ENCODE assay signal across 8 cellular contexts in genomic region chr5:64690417-64691151, GRCh38. TPM values are rescaled to one million over a fixed set of nuclear protein-coding genes. Genes with fewer than 3 reads are reported as not detected.
DNase-seq lines count a peak whose midpoint lies in the region; ATAC-seq and TF ChIP-seq lines count a peak whose summit lies in the region.

Gene SHISAL2B, plus strand, starts transcription at chr5:64690503. Its CDS starts 121 bp downstream, at chr5:64690624.

- no peak for TF ChIP-seq CTCF in SK-N-SH (IDR thresholded peaks at IDR 0.05)

- CTCF ChIA-PET in SK-N-SH (lab: Yijun Ruan, JAX): interaction anchor here (0.8 to 1.7 kb wide), 2 partner anchors 78 to 79 kb away, joined by 4 read pairs; no protein-coding TSS in a partner anchor

- 7% methylated on average over 20 of the region's 71 CpGs for WGBS in SK-N-SH (ENCODE audit: low lambda C conversion rate)

- intact Hi-C loops in posterior cingulate gyrus (cut with DNase I): no loop called here

- H3K27ac ChIP-seq in ACC112 (ENCODE audit: low read depth, low read length): no peak within 1 kb of the TSS
- H3K27ac ChIP-seq in SK-N-SH (ENCODE audit: low read depth in 2 of 2, low read length in 1 of 2): no peak within 1 kb of the TSS

- DNase-seq in SK-N-SH (peak; percentile 55), fibroblast of gingiva (ENCODE audit: low read depth) (peak; percentile 14), posterior cingulate gyrus (peak in 7 of 10 donors; percentile 4 to 88 (median 22))
- no peak for DNase-seq in stimulated activated CD4-positive, alpha-beta T cell treated with anti-CD3 and anti-CD28 coated beads, Interleukin-4, amount 100 ng/mL, for 1 hour
- DNase-seq in stimulated activated CD4-positive, alpha-beta T cell treated with anti-CD3 and anti-CD28 coated beads, Interleukin-12 subunit alpha, Interleukin-12 subunit beta, amount 100 ng/mL, for 4 hours: no peak

- H2AFZ ChIP-seq in ACC112 (ENCODE audit: low read length, unreplicated experiment) (peak within 1 kb of the TSS; percentile 39), SK-N-SH (ENCODE audit: low read depth) (peak within 1 kb of the TSS; percentile 46; the same call in 1 of the 2 replicates)

- POLR2A ChIA-PET in SK-N-SH (lab: Yijun Ruan, JAX): no interaction called here

- no peak within 1 kb of the TSS for H3K9ac ChIP-seq in SK-N-SH

- no peak for TF ChIP-seq EP300 in SK-N-SH (IDR thresholded peaks at IDR 0.05; ENCODE audit: borderline replicate concordance in 1 of 2, low read depth in 1 of 2, low read length in 1 of 2)

- ATAC-seq in GM18907 (IDR thresholded peaks at IDR 0.05; ENCODE audit: unreplicated experiment) (peak; percentile 49), GM19351 (IDR thresholded peaks at IDR 0.05; ENCODE audit: unreplicated experiment) (no peak)

- H3K4me1 ChIP-seq in ACC112 (ENCODE audit: control insufficient read depth, insufficient read depth, low read length, unreplicated experiment): peaks cover 3% of the 10 kb centered on the region
- no peaks in the 10 kb centered on the region; a peak in 1 of 4 replicates for H3K4me1 ChIP-seq in SK-N-SH (ENCODE audit: control insufficient read depth in 1 of 2, insufficient read depth in 2 of 2, low read depth in 1 of 2, low read length in 1 of 2)

- no peaks in the 10 kb centered on the region for H3F3A ChIP-seq in SK-N-SH (replicated peaks; ENCODE audit: insufficient read depth)

- H3K79me2 ChIP-seq in ACC112 (ENCODE audit: control insufficient read depth, insufficient read depth, low read length, unreplicated experiment): no peaks in the 10 kb centered on the region
- no peaks in the 10 kb centered on the region for H3K79me2 ChIP-seq in SK-N-SH (ENCODE audit: insufficient read depth)

- no peaks in the 10 kb centered on the region for H4K20me1 ChIP-seq in SK-N-SH (ENCODE audit: insufficient read depth)

- H3K9me3 ChIP-seq in SK-N-SH: peaks cover 7% of the 10 kb centered on the region; the same call in 1 of the 2 replicates

- peak within 1 kb of the TSS; percentile 78 for H3K4me3 ChIP-seq in ACC112 (ENCODE audit: low read depth, low read length)
- peak within 1 kb of the TSS; percentile 27 to 44; a peak in 3 of 4 replicates for H3K4me3 ChIP-seq in SK-N-SH (ENCODE audit: low read depth in 2 of 2, low read length in 1 of 2)

- H3K27me3 ChIP-seq in ACC112 (ENCODE audit: insufficient read depth, low read length) (peaks cover 56% of the 10 kb centered on the region), SK-N-SH (ENCODE audit: insufficient read depth) (peaks cover 55% of the 10 kb centered on the region)

- H3K9me2 ChIP-seq in SK-N-SH: no peaks in the 10 kb centered on the region

- H3K36me3 ChIP-seq in ACC112 (ENCODE audit: insufficient read depth, low read length): no peaks in the 10 kb centered on the region
- no peaks in the 10 kb centered on the region for H3K36me3 ChIP-seq in SK-N-SH (replicated peaks in 1 of 2; ENCODE audit: control insufficient read depth in 1 of 2, insufficient read depth in 2 of 2, low read length in 1 of 2)

- peak within 1 kb of the TSS; percentile 77 for H3K4me2 ChIP-seq in SK-N-SH

- TF ChIP-seq RAD21 in SK-N-SH (IDR thresholded peaks at IDR 0.05; ENCODE audit: low read length): no peak

TF ChIP-seq in SK-N-SH, 30 proteins besides CTCF, POLR2A, EP300 and RAD21:
- TF ChIP-seq ZBTB33 (IDR thresholded peaks at IDR 0.05; ENCODE audit: borderline replicate concordance, low read depth) (no peak), FOXM1 (IDR thresholded peaks at IDR 0.05; ENCODE audit: low read depth) (no peak), USF2 (IDR thresholded peaks at IDR 0.05; ENCODE audit: borderline replicate concordance, low read depth, low read length) (no peak), EZH2phosphoT487 (IDR thresholded peaks at IDR 0.05; ENCODE audit: borderline replicate concordance, low read depth) (no peak), MEF2A (IDR thresholded peaks at IDR 0.05; ENCODE audit: borderline replicate concordance, low read depth) (no peak)

RNA-seq across cellular contexts. Expression of gene SHISAL2B, which starts in this region (rescaled TPM):
- polyA plus RNA-seq in SK-N-SH (2012; rRNA removed): 0.16 TPM in 1 of 2 replicates, not detected in the other
- polyA plus RNA-seq in SK-N-SH (2012; cell fraction: cytosol; rRNA removed): 0.05 and 0.10 TPM in 2 replicates
- 0.12 TPM in 1 of 2 replicates, not detected in the other for polyA plus RNA-seq in SK-N-SH (2012; cell fraction: nucleus; rRNA removed)

Comparison
In these comparisons a context has a peak if more than half of its experiments do, and no peak if none do; other contexts are left out.
1. Peak in DNase-seq, H3K4me3 ChIP-seq and H3K4me2 ChIP-seq in SK-N-SH; RNA of the gene not detected or under 1 TPM.
2. DNase-seq: peak in fibroblast of gingiva (single experiment) and posterior cingulate gyrus (7 of 10); none in stimulated activated CD4-positive, alpha-beta T cell treated with anti-CD3 and anti-CD28 coated beads, Interleukin-4, amount 100 ng/mL, for 1 hour (single experiment) and stimulated activated CD4-positive, alpha-beta T cell treated with anti-CD3 and anti-CD28 coated beads, Interleukin-12 subunit alpha, Interleukin-12 subunit beta, amount 100 ng/mL, for 4 hours (single experiment).